ENCODE assay signal across 1 cellular context in the genomic region with DNA sequence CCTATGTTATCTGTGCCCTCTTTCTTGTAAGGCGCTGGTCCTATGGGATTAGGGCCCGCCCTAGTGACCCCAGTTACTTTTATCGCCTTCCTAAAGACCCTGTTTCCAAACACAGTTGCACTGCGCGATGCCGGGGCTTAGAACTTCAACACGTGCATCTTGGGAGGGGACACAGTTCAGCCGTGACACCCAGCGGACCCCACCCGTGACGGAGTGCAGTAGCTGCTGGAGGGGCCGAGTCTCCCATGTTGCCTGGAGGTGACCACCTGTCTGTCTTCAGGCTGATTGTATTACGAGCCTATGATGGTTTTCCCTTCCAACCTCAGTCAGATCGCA.
TF ChIP-seq lines count a peak whose summit lies in the region.

No MANE protein-coding gene starts in this region.

TF ChIP-seq in IMR-90, 13 proteins besides CTCF, POLR2A, EP300 and RAD21 (continued from another document):
- TF ChIP-seq, protein P1, sequence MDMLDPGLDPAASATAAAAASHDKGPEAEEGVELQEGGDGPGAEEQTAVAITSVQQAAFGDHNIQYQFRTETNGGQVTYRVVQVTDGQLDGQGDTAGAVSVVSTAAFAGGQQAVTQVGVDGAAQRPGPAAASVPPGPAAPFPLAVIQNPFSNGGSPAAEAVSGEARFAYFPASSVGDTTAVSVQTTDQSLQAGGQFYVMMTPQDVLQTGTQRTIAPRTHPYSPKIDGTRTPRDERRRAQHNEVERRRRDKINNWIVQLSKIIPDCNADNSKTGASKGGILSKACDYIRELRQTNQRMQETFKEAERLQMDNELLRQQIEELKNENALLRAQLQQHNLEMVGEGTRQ (IDR thresholded peaks at IDR 0.05; ENCODE audit: low read depth, low read length): no peak
- TF ChIP-seq CHD1 (IDR thresholded peaks at IDR 0.05; ENCODE audit: low read depth, low read length): no peak
- TF ChIP-seq MXI1 (IDR thresholded peaks at IDR 0.05; ENCODE audit: borderline replicate concordance, low read depth, low read length): no peak
- no peak for TF ChIP-seq BHLHE40 (IDR thresholded peaks at IDR 0.05; ENCODE audit: low read depth, low read length)
- TF ChIP-seq FOS (IDR thresholded peaks at IDR 0.05; ENCODE audit: low read depth, low read length): no peak
- TF ChIP-seq NFE2L2 (IDR thresholded peaks at IDR 0.05; ENCODE audit: low read depth, low read length): no peak
